ENCODE assay signal across 1 cellular context in the genomic region with DNA sequence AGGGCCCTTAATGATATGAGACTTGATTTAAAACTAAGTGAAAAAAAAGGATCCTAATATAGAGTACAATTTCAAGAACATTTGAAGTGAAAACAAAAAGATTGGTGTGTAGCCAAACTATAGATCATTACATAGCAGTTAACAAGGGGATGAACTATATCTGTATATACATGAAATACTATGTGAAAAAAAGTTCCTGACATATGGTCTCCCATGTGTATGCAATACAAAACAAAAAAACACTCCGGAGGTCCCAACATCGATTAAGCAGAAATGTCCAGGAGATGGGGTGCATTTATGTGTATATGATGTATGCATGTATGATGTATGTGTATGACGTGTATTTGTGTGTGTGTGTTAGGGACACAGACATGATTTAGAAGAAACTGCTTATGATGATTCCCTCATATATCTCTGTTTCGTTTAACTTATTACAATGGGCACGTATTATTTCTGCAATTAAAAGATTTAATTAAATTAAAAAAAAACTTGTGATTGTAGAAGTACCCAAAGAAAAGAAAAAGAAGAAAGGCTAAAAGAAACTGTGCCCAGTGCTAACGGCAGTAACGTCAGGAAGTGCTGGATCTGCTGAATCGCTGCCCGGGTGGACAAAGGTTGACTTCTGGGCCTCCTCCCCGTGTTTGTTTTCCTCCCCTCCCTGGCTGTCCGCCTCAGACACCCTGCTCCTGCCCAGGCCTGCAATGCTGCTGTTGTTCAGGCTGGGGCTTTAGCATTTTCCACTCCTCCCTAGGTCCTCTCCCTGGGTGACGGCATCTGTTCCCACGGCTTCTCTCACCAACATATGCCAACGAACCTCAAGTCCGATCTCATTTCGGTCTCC.
TF ChIP-seq lines count a peak whose summit lies in the region.

No MANE protein-coding gene starts in this region.

TF ChIP-seq in liver, 16 proteins besides CTCF, POLR2A, EP300 and RAD21 (continued from another document):
- TF ChIP-seq, protein P1, sequence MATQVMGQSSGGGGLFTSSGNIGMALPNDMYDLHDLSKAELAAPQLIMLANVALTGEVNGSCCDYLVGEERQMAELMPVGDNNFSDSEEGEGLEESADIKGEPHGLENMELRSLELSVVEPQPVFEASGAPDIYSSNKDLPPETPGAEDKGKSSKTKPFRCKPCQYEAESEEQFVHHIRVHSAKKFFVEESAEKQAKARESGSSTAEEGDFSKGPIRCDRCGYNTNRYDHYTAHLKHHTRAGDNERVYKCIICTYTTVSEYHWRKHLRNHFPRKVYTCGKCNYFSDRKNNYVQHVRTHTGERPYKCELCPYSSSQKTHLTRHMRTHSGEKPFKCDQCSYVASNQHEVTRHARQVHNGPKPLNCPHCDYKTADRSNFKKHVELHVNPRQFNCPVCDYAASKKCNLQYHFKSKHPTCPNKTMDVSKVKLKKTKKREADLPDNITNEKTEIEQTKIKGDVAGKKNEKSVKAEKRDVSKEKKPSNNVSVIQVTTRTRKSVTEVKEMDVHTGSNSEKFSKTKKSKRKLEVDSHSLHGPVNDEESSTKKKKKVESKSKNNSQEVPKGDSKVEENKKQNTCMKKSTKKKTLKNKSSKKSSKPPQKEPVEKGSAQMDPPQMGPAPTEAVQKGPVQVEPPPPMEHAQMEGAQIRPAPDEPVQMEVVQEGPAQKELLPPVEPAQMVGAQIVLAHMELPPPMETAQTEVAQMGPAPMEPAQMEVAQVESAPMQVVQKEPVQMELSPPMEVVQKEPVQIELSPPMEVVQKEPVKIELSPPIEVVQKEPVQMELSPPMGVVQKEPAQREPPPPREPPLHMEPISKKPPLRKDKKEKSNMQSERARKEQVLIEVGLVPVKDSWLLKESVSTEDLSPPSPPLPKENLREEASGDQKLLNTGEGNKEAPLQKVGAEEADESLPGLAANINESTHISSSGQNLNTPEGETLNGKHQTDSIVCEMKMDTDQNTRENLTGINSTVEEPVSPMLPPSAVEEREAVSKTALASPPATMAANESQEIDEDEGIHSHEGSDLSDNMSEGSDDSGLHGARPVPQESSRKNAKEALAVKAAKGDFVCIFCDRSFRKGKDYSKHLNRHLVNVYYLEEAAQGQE (IDR thresholded peaks at IDR 0.05), result peak; percentile 22
- peak; percentile 57 for TF ChIP-seq HNF4G (IDR thresholded peaks at IDR 0.05)
- no peak for TF ChIP-seq TAF1 (conservative IDR thresholded peaks at IDR 0.05)
